Comparison of ENCODE assay signal across 1 cellular context in the genomic region with DNA sequence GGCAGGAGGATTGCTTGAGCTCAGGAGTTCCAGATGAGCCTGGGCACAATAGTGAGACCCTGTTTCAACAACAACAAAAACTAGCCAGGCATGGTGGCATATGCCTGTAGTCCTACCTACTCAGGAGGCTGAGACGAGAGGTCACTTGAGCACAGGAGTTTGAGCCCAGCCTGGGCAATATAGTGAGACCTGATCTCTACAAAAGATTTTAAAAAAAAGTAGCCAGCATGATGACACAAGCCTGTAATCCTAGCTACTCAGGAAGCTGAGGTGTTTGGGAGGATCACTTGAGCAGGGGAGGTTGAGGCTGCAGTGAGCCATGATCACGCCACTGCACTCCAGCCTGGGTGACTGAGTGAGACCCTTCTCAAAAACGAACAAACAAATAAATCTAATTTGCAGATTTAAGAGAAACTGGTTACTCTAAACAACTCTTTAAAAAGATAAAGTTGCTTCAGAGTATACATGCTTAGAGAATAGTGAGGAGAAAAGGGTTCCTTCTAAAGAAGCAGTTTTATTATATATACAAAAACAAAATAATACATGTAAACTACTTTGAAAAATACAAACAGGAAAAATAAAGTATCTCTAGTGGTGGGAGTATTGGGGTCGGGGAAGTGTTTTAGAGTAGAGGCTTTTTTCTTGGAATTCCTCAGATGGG.
TF ChIP-seq lines count a peak whose summit lies in the region.

No MANE protein-coding gene starts in this region.

TF ChIP-seq in K562, 482 proteins besides CTCF, POLR2A, EP300 and RAD21 (continued from another document and continues in another):
- TF ChIP-seq, protein P1, sequence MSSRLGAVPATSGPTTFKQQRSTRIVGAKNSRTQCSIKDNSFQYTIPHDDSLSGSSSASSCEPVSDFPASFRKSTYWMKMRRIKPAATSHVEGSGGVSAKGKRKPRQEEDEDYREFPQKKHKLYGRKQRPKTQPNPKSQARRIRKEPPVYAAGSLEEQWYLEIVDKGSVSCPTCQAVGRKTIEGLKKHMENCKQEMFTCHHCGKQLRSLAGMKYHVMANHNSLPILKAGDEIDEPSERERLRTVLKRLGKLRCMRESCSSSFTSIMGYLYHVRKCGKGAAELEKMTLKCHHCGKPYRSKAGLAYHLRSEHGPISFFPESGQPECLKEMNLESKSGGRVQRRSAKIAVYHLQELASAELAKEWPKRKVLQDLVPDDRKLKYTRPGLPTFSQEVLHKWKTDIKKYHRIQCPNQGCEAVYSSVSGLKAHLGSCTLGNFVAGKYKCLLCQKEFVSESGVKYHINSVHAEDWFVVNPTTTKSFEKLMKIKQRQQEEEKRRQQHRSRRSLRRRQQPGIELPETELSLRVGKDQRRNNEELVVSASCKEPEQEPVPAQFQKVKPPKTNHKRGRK (tag; IDR thresholded peaks at IDR 0.05): no peak
- TF ChIP-seq, protein P2, sequence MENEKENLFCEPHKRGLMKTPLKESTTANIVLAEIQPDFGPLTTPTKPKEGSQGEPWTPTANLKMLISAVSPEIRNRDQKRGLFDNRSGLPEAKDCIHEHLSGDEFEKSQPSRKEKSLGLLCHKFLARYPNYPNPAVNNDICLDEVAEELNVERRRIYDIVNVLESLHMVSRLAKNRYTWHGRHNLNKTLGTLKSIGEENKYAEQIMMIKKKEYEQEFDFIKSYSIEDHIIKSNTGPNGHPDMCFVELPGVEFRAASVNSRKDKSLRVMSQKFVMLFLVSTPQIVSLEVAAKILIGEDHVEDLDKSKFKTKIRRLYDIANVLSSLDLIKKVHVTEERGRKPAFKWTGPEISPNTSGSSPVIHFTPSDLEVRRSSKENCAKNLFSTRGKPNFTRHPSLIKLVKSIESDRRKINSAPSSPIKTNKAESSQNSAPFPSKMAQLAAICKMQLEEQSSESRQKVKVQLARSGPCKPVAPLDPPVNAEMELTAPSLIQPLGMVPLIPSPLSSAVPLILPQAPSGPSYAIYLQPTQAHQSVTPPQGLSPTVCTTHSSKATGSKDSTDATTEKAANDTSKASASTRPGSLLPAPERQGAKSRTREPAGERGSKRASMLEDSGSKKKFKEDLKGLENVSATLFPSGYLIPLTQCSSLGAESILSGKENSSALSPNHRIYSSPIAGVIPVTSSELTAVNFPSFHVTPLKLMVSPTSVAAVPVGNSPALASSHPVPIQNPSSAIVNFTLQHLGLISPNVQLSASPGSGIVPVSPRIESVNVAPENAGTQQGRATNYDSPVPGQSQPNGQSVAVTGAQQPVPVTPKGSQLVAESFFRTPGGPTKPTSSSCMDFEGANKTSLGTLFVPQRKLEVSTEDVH (IDR thresholded peaks at IDR 0.05; ENCODE audit: low read depth, partially characterized antibody): no peak
- TF ChIP-seq BRCA1 (IDR thresholded peaks at IDR 0.05): no peak
- no peak for TF ChIP-seq BRCA1 (CRISPR knock-in tag; IDR thresholded peaks at IDR 0.05)
- TF ChIP-seq ZNF785 (CRISPR knock-in tag; IDR thresholded peaks at IDR 0.05): no peak
- TF ChIP-seq, protein P3, sequence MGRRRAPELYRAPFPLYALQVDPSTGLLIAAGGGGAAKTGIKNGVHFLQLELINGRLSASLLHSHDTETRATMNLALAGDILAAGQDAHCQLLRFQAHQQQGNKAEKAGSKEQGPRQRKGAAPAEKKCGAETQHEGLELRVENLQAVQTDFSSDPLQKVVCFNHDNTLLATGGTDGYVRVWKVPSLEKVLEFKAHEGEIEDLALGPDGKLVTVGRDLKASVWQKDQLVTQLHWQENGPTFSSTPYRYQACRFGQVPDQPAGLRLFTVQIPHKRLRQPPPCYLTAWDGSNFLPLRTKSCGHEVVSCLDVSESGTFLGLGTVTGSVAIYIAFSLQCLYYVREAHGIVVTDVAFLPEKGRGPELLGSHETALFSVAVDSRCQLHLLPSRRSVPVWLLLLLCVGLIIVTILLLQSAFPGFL (CRISPR knock-in tag; IDR thresholded peaks at IDR 0.05): no peak
- TF ChIP-seq PTBP1 (IDR thresholded peaks at IDR 0.05; ENCODE audit: low read depth, low read length): no peak
- no peak for TF ChIP-seq RFX5 (IDR thresholded peaks at IDR 0.05; ENCODE audit: low read depth, low read length)
- no peak; the same call in 1 of the 2 replicates for TF ChIP-seq MTA1 (IDR thresholded peaks at IDR 0.05; ENCODE audit: borderline replicate concordance)
- TF ChIP-seq HSF4 (CRISPR knock-in tag; IDR thresholded peaks at IDR 0.05; ENCODE audit: borderline replicate concordance): peak; percentile 78; the same call in 1 of the 2 replicates
- no peak for TF ChIP-seq MAX (CRISPR knock-in tag; IDR thresholded peaks at IDR 0.05)
- no peak for TF ChIP-seq KHSRP (IDR thresholded peaks at IDR 0.05)
- no peak for TF ChIP-seq NR3C1 (CRISPR knock-in tag; IDR thresholded peaks at IDR 0.05)
- TF ChIP-seq IRF9 (tag; IDR thresholded peaks at IDR 0.05): peak; percentile 69; the same call in 1 of the 2 replicates
- no peak for TF ChIP-seq DNMT1 (IDR thresholded peaks at IDR 0.05)
- TF ChIP-seq NELFE (IDR thresholded peaks at IDR 0.05; ENCODE audit: insufficient read depth, insufficient read length): no peak
- TF ChIP-seq POLR3A (IDR thresholded peaks at IDR 0.05; ENCODE audit: borderline replicate concordance, extremely low read depth, insufficient read depth, insufficient read length): no peak
- no peak for TF ChIP-seq NR2C2 (CRISPR knock-in tag; IDR thresholded peaks at IDR 0.05)
- TF ChIP-seq NR2C2 (tag; IDR thresholded peaks at IDR 0.05): peak; percentile 72; the same call in 1 of the 2 replicates
- peak; percentile 73; the same call in 1 of the 2 replicates for TF ChIP-seq ADNP (tag; IDR thresholded peaks at IDR 0.05)
- no peak for TF ChIP-seq OTX1 (CRISPR knock-in tag; IDR thresholded peaks at IDR 0.05)
- TF ChIP-seq MTF1 (CRISPR knock-in tag; IDR thresholded peaks at IDR 0.05; ENCODE audit: borderline replicate concordance): no peak
- TF ChIP-seq KLF1 (tag; IDR thresholded peaks at IDR 0.05): no peak
- no peak for TF ChIP-seq E2F5 (CRISPR knock-in tag; IDR thresholded peaks at IDR 0.05)
- TF ChIP-seq ELF2 (CRISPR knock-in tag; IDR thresholded peaks at IDR 0.05): peak; percentile 76
- no peak for TF ChIP-seq CEBPB (tag; IDR thresholded peaks at IDR 0.05)
- no peak for TF ChIP-seq RBM14 (IDR thresholded peaks at IDR 0.05; ENCODE audit: borderline replicate concordance, insufficient read depth, low read depth, low read length)
- no peak for TF ChIP-seq RUNX1 (IDR thresholded peaks at IDR 0.05; ENCODE audit: low read depth)
- TF ChIP-seq TSC22D4 (tag; IDR thresholded peaks at IDR 0.05): no peak
- no peak for TF ChIP-seq WHSC1 (IDR thresholded peaks at IDR 0.05; ENCODE audit: low read length)
- TF ChIP-seq NCOR1 (IDR thresholded peaks at IDR 0.05): no peak
- TF ChIP-seq ZBTB12 (CRISPR knock-in tag; IDR thresholded peaks at IDR 0.05): no peak
- no peak for TF ChIP-seq C11orf30 (IDR thresholded peaks at IDR 0.05; ENCODE audit: low read depth)
- TF ChIP-seq FOXK1 (CRISPR knock-in tag; IDR thresholded peaks at IDR 0.05; ENCODE audit: borderline replicate concordance): no peak
- no peak for TF ChIP-seq STAT6 (CRISPR knock-in tag; IDR thresholded peaks at IDR 0.05)
- TF ChIP-seq ATF7 (IDR thresholded peaks at IDR 0.05): peak; percentile 74
- TF ChIP-seq, protein P4, sequence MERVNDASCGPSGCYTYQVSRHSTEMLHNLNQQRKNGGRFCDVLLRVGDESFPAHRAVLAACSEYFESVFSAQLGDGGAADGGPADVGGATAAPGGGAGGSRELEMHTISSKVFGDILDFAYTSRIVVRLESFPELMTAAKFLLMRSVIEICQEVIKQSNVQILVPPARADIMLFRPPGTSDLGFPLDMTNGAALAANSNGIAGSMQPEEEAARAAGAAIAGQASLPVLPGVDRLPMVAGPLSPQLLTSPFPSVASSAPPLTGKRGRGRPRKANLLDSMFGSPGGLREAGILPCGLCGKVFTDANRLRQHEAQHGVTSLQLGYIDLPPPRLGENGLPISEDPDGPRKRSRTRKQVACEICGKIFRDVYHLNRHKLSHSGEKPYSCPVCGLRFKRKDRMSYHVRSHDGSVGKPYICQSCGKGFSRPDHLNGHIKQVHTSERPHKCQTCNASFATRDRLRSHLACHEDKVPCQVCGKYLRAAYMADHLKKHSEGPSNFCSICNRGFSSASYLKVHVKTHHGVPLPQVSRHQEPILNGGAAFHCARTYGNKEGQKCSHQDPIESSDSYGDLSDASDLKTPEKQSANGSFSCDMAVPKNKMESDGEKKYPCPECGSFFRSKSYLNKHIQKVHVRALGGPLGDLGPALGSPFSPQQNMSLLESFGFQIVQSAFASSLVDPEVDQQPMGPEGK (CRISPR knock-in tag; IDR thresholded peaks at IDR 0.05; ENCODE audit: borderline replicate concordance): no peak
- no peak for TF ChIP-seq NCOA1 (IDR thresholded peaks at IDR 0.05; ENCODE audit: low read depth)
- TF ChIP-seq HNRNPK (IDR thresholded peaks at IDR 0.05; ENCODE audit: low read depth, low read length, poor library complexity, severe bottlenecking): no peak
- TF ChIP-seq U2AF1 (optimal IDR thresholded peaks at IDR 0.05; ENCODE audit: low read depth, low read length): no peak
- TF ChIP-seq TARDBP (IDR thresholded peaks at IDR 0.05): no peak
- no peak for TF ChIP-seq NCOA4 (IDR thresholded peaks at IDR 0.05; ENCODE audit: partially characterized antibody)
- TF ChIP-seq HLTF (IDR thresholded peaks at IDR 0.05): no peak
- TF ChIP-seq RFX1 (IDR thresholded peaks at IDR 0.05): no peak
- TF ChIP-seq GABPB1 (CRISPR knock-in tag; IDR thresholded peaks at IDR 0.05): no peak
- TF ChIP-seq, protein P5, sequence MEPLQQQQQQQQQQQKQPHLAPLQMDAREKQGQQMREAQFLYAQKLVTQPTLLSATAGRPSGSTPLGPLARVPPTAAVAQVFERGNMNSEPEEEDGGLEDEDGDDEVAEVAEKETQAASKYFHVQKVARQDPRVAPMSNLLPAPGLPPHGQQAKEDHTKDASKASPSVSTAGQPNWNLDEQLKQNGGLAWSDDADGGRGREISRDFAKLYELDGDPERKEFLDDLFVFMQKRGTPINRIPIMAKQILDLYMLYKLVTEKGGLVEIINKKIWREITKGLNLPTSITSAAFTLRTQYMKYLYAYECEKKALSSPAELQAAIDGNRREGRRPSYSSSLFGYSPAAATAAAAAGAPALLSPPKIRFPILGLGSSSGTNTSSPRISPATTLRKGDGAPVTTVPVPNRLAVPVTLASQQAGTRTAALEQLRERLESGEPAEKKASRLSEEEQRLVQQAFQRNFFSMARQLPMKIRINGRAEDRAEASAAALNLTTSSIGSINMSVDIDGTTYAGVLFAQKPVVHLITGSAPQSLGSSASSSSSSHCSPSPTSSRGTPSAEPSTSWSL (CRISPR knock-in tag; IDR thresholded peaks at IDR 0.05; ENCODE audit: borderline replicate concordance): no peak
- TF ChIP-seq MYBL2 (IDR thresholded peaks at IDR 0.05; ENCODE audit: low read depth): no peak
- TF ChIP-seq MYBL2 (CRISPR knock-in tag; IDR thresholded peaks at IDR 0.05; ENCODE audit: borderline replicate concordance): no peak
- no peak for TF ChIP-seq ZNF778 (CRISPR knock-in tag; IDR thresholded peaks at IDR 0.05)
- TF ChIP-seq ELF1 (tag; IDR thresholded peaks at IDR 0.05): no peak
- no peak for TF ChIP-seq ZNF436 (CRISPR knock-in tag; IDR thresholded peaks at IDR 0.05)
- TF ChIP-seq GTF2F1 (IDR thresholded peaks at IDR 0.05; ENCODE audit: low read depth, low read length): no peak
- TF ChIP-seq TGIF2 (CRISPR knock-in tag; IDR thresholded peaks at IDR 0.05): no peak
- no peak for TF ChIP-seq FIP1L1 (IDR thresholded peaks at IDR 0.05; ENCODE audit: low read depth, low read length, poor library complexity, severe bottlenecking)
- no peak for TF ChIP-seq CSDE1 (IDR thresholded peaks at IDR 0.05)
- no peak for TF ChIP-seq FOXA1 (IDR thresholded peaks at IDR 0.05; ENCODE audit: borderline replicate concordance)
- no peak for TF ChIP-seq RBM39 (optimal IDR thresholded peaks at IDR 0.05; ENCODE audit: low read depth, low read length)
